16 cellular contexts compared by ENCODE assay signal in genomic region chr3:177464392-177465225, GRCh38.
DNase-seq lines count a peak whose midpoint lies in the region; ATAC-seq and TF ChIP-seq lines count a peak whose summit lies in the region.
"Had no signal": no experiment of that assay in that cellular context is flagged by ENCODE, and none has a peak within 500 bp of the region (broad histone marks: within the 10 kb centered on the region; RNA-seq: fewer than 3 reads in every experiment).

No MANE protein-coding gene starts in this region.

- no peaks in the 10 kb centered on the region for H3K27me3 ChIP-seq in right cardiac atrium (ENCODE audit: control insufficient read depth, insufficient read depth)
- H3K27me3 ChIP-seq in aorta (ENCODE audit: control insufficient read depth in 1 of 2, insufficient read depth in 2 of 2, low read length in 1 of 2), result no peaks in the 10 kb centered on the region

- H3K27ac ChIP-seq in right cardiac atrium (ENCODE audit: low read length) (no peak overlapping the region), aorta (ENCODE audit: low read depth in 1 of 2, low read length in 2 of 2) (peak overlapping the region in 1 of 2 donors; percentile 25)

- DNase-seq in Right ventricle myocardium superior (no peak), right cardiac atrium (no peak), fibroblast of the aortic adventitia (ENCODE audit: low read depth) (peak; percentile 17), osteocyte (ENCODE audit: extremely low spot score, unreplicated experiment) (no peak), aorta (no peak), NCI-H446 (lab: John Stamatoyannopoulos, UW) (no peak)
- DNase-seq in stimulated activated CD4-positive, alpha-beta T cell treated with anti-CD3 and anti-CD28 coated beads, Interleukin-4, amount 100 ng/mL, for 4 hours, result no peak
- DNase-seq: activated CD4-positive, alpha-beta T cell treated with anti-CD3 and anti-CD28 coated beads for 48 hours; CD4-positive, alpha-beta memory T cell; central memory CD4-positive, alpha-beta T cell; DND-41; NCI-H1092 treated with DMSO at 0.1 percent for 48 hours; T1000 had no signal

- peaks cover 4% of the 10 kb centered on the region for H3K9me3 Mint-ChIP-seq in osteocyte (ENCODE audit: unreplicated experiment)
- H3K9me3 Mint-ChIP-seq: CD4-positive, alpha-beta memory T cell had no signal

- H3K9me3 ChIP-seq in right cardiac atrium (ENCODE audit: control insufficient read depth, low read length), result no peaks in the 10 kb centered on the region
- H3K9me3 ChIP-seq in aorta (ENCODE audit: control insufficient read depth, low read length), result no peaks in the 10 kb centered on the region

- no peak overlapping the region for H3K4me3 ChIP-seq in right cardiac atrium (ENCODE audit: low read length)
- no peak overlapping the region for H3K4me3 ChIP-seq in fibroblast of the aortic adventitia (ENCODE audit: low read depth, low read length)
- H3K4me3 ChIP-seq in aorta (ENCODE audit: low read length in 2 of 2), result no peak overlapping the region

- H3K27me3 Mint-ChIP-seq in osteocyte (ENCODE audit: unreplicated experiment), result no peaks in the 10 kb centered on the region
- H3K27me3 Mint-ChIP-seq: CD4-positive, alpha-beta memory T cell; progenitor cell of endocrine pancreas had no signal

- TF ChIP-seq CTCF in fibroblast of the aortic adventitia (IDR thresholded peaks at IDR 0.05; ENCODE audit: insufficient read depth, low read length) (no peak), osteocyte (IDR thresholded peaks at IDR 0.05) (no peak)

- H3K36me3 Mint-ChIP-seq in osteocyte (ENCODE audit: unreplicated experiment), result peaks cover 5% of the 10 kb centered on the region
- H3K36me3 Mint-ChIP-seq: activated naive CD4-positive, alpha-beta T cell treated with anti-CD3 and anti-CD28 coated beads, Interleukin-2, amount 50 U/mL, for 72 hours; CD4-positive, alpha-beta memory T cell had no signal

- peaks cover 9% of the 10 kb centered on the region for H3K4me1 ChIP-seq in right cardiac atrium (ENCODE audit: control insufficient read depth, insufficient read depth, low read length)
- H3K4me1 ChIP-seq in aorta (ENCODE audit: control insufficient read depth in 1 of 2, insufficient read depth in 2 of 2, low read length in 2 of 2), result peaks cover 6 to 11% of the 10 kb centered on the region in 2 donors

- no peaks in the 10 kb centered on the region for H3K36me3 ChIP-seq in aorta (ENCODE audit: control insufficient read depth in 1 of 2, insufficient read depth in 2 of 2, low read length in 1 of 2)

- ATAC-seq in Right ventricle myocardium superior (ENCODE audit: poor library complexity) (peak; percentile 14), right cardiac atrium (no peak), aorta (ENCODE audit: low FRiP score) (peak; percentile 19), HG02852 (IDR thresholded peaks at IDR 0.05; ENCODE audit: unreplicated experiment) (no peak)
- ATAC-seq: activated naive CD4-positive, alpha-beta T cell treated with anti-CD3 and anti-CD28 coated beads, Interleukin-2, amount 50 U/mL, for 72 hours had no signal

- H3K27ac Mint-ChIP-seq in osteocyte (ENCODE audit: unreplicated experiment), result peak overlapping the region; percentile 87
- H3K27ac Mint-ChIP-seq: activated naive CD4-positive, alpha-beta T cell treated with anti-CD3 and anti-CD28 coated beads, Interleukin-2, amount 50 U/mL, for 72 hours; progenitor cell of endocrine pancreas had no signal

- intact Hi-C loops in Right ventricle myocardium superior (cut with DNase I) (no loop called here), right cardiac atrium (cut with DNase I) (loop anchor here in 1 of 4 donors (10.0 kb wide), 1 partner anchor 100 kb away; no protein-coding TSS in a partner anchor), aorta (cut with DNase I) (loop anchor here in 1 of 2 donors (10.0 kb wide), 1 partner anchor 920 kb away; no protein-coding TSS in a partner anchor)

- 70% methylated on average over 5 of the region's 5 CpGs for WGBS in right cardiac atrium
- 21 to 26% methylated on average over 5 of the region's 5 CpGs for WGBS in aorta, 2 donors

- no peak overlapping the region for H3K4me3 Mint-ChIP-seq in osteocyte (ENCODE audit: unreplicated experiment)

- H3K4me1 Mint-ChIP-seq in osteocyte (ENCODE audit: unreplicated experiment), result peaks cover 65% of the 10 kb centered on the region

Comparison
In these comparisons a context has a peak if more than half of its experiments do, and no peak if none do; other contexts are left out.
1. ATAC-seq: peak in Right ventricle myocardium superior (single experiment) and aorta (single experiment); none in right cardiac atrium (0 of 2) and HG02852 (single experiment).